11 cellular contexts compared by ENCODE assay signal in the genomic region with DNA sequence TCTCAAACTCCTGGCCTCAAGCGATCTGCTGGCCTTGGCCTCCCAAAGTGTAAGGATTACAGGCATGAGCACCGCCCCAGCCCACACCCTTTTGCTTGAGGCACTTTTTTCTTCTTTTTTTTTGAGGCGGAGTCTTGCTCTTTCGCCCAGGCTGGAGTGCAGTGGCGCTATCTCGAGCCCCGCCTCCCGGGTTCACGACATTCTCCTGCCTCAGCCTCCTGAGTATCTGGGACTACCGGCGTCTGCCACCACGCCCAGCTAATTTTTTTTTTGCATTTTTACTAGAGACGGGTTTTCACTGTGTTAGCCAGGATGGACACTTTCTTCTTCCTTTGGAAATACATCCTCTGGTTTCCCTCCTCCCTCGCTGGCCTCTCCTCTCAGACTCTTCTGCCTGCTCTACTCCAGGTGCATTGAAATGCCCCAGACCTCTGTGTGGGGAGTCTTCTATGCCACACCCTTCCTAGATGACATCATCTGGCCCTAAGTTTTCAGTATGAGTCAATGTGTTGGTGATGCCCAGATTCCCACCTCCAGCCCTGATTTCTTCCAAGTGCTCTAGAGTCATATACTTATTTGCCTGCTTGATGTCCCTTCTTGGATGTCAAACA. TPM values are rescaled to one million over a fixed set of nuclear protein-coding genes. Genes with fewer than 3 reads are reported as not detected.
DNase-seq lines count a peak whose midpoint lies in the region; ATAC-seq, FAIRE-seq and TF ChIP-seq lines count a peak whose summit lies in the region.
"Had no signal": no experiment of that assay in that cellular context is flagged by ENCODE, and none has a peak within 500 bp of the region (broad histone marks: within the 10 kb centered on the region; RNA-seq: fewer than 3 reads in every experiment).

No MANE protein-coding gene starts in this region.

- POLR2A ChIA-PET in WTC11 (lab: Charles Lee) = interaction anchor here (0.7 kb wide), 1 partner anchor 364 kb away, joined by 3 read pairs; no protein-coding TSS in a partner anchor

- no peak for TF ChIP-seq CTCF in natural killer cell (IDR thresholded peaks at IDR 0.05)
- TF ChIP-seq CTCF in WTC11 (IDR thresholded peaks at IDR 0.05) = no peak
- TF ChIP-seq CTCF in fibroblast of mammary gland (conservative IDR thresholded peaks at IDR 0.05; ENCODE audit: control insufficient read depth, insufficient read depth, low read depth, low read length) = no peak

- CTCF ChIA-PET in WTC11 (lab: Charles Lee) = interaction anchor here (1.1 to 2.2 kb wide), 5 partner anchors 10 to 340 kb away, joined by 4 to 26 read pairs (median 6); no protein-coding TSS in a partner anchor

- H3K4me1 Mint-ChIP-seq in natural killer cell treated with Interleukin-12 subunit alpha and Interleukin-12 subunit beta and Interleukin-15 and Interleukin-18, amount 100 ng/mL, for 72 hours (ENCODE audit: low read depth in 2 of 2) = peaks cover 41 to 42% of the 10 kb centered on the region in 2 donors
- peaks cover 20 to 30% of the 10 kb centered on the region in 2 donors for H3K4me1 Mint-ChIP-seq in natural killer cell
- peaks cover 15% of the 10 kb centered on the region for H3K4me1 Mint-ChIP-seq in WTC11

- H3K27me3 Mint-ChIP-seq in natural killer cell treated with Interleukin-12 subunit alpha and Interleukin-12 subunit beta and Interleukin-15 and Interleukin-18, amount 100 ng/mL, for 72 hours = no peaks in the 10 kb centered on the region
- no peaks in the 10 kb centered on the region for H3K27me3 Mint-ChIP-seq in natural killer cell (ENCODE audit: low read depth in 2 of 2)
- no peaks in the 10 kb centered on the region; the same call in 1 of the 2 replicates for H3K27me3 Mint-ChIP-seq in WTC11 (ENCODE audit: low read depth)

- no peak for FAIRE-seq in urothelium cell line (lab: Jason Lieb, UNC)
- FAIRE-seq in HTR-8/SVneo (lab: Jason Lieb, UNC) = no peak

- DNase-seq in natural killer cell treated with Interleukin-12 subunit alpha and Interleukin-12 subunit beta and Interleukin-15 and Interleukin-18, amount 100 ng/mL, for 72 hours (ENCODE audit: low spot score) = no peak
- DNase-seq in natural killer cell = no peak
- DNase-seq in WTC11 (ENCODE audit: low spot score) = no peak
- DNase-seq in fibroblast of mammary gland (ENCODE audit: low read depth) = peak; percentile 77
- peak; percentile 49 for DNase-seq in urothelium cell line (ENCODE audit: low spot score)
- no peak for DNase-seq in SKM-1 treated with dmso at 0.1 percent for 144 hours (lab: John Stamatoyannopoulos, UW; ENCODE audit: unreplicated experiment)
- DNase-seq in HTR-8/SVneo (ENCODE audit: insufficient read length, low spot score) = no peak
- DNase-seq: mucosa of descending colon, NCI-H345, SJCRH30 had no signal

- no peak overlapping the region for H3K4me3 Mint-ChIP-seq in natural killer cell treated with Interleukin-12 subunit alpha and Interleukin-12 subunit beta and Interleukin-15 and Interleukin-18, amount 100 ng/mL, for 72 hours
- H3K4me3 Mint-ChIP-seq in natural killer cell = no peak overlapping the region
- no peak overlapping the region; the same call in 1 of the 2 replicates for H3K4me3 Mint-ChIP-seq in WTC11

- H3K36me3 Mint-ChIP-seq in natural killer cell treated with Interleukin-12 subunit alpha and Interleukin-12 subunit beta and Interleukin-15 and Interleukin-18, amount 100 ng/mL, for 72 hours = peaks cover 22% of the 10 kb centered on the region
- H3K36me3 Mint-ChIP-seq in natural killer cell (no peaks in the 10 kb centered on the region), WTC11 (peaks cover 38% of the 10 kb centered on the region)

- no peak for ATAC-seq in natural killer cell treated with Interleukin-12 subunit alpha and Interleukin-12 subunit beta and Interleukin-15 and Interleukin-18, amount 100 ng/mL, for 72 hours
- no peak for ATAC-seq in natural killer cell
- ATAC-seq in WTC11 = peak; percentile 17
- no peak for ATAC-seq in HG03097 (IDR thresholded peaks at IDR 0.05; ENCODE audit: low FRiP score, unreplicated experiment)
- ATAC-seq: mucosa of descending colon had no signal

- peak overlapping the region; percentile 68 to 80 for H3K27ac Mint-ChIP-seq in natural killer cell treated with Interleukin-12 subunit alpha and Interleukin-12 subunit beta and Interleukin-15 and Interleukin-18, amount 100 ng/mL, for 72 hours
- H3K27ac Mint-ChIP-seq in natural killer cell (peak overlapping the region in 1 of 2 donors; percentile 17), WTC11 (peak overlapping the region; percentile 59)

- no peak overlapping the region for H3K4me3 ChIP-seq in fibroblast of mammary gland (ENCODE audit: control insufficient read depth, low read depth, low read length)
- H3K4me3 ChIP-seq: mucosa of descending colon, SJCRH30 had no signal

- intact Hi-C loops in natural killer cell (cut with micrococcal nuclease) = loop anchor here (10.0 kb wide), 1 partner anchor 53 kb away; a partner anchor contains a TSS

- no peaks in the 10 kb centered on the region for H3K9me3 Mint-ChIP-seq in natural killer cell treated with Interleukin-12 subunit alpha and Interleukin-12 subunit beta and Interleukin-15 and Interleukin-18, amount 100 ng/mL, for 72 hours
- H3K9me3 Mint-ChIP-seq in natural killer cell (no peaks in the 10 kb centered on the region), WTC11 (peaks cover 10% of the 10 kb centered on the region)

TF ChIP-seq in WTC11, 78 proteins besides CTCF, POLR2A, EP300 and RAD21:
- TF ChIP-seq NFE2L1 (CRISPR knock-in tag; IDR thresholded peaks at IDR 0.05) (no peak), GRHL2 (CRISPR knock-in tag; IDR thresholded peaks at IDR 0.05; ENCODE audit: insufficient replicate concordance, severe bottlenecking) (no peak), RELA (CRISPR knock-in tag; IDR thresholded peaks at IDR 0.05; ENCODE audit: borderline replicate concordance) (no peak), SOX15 (CRISPR knock-in tag; IDR thresholded peaks at IDR 0.05) (no peak), ELF4 (CRISPR knock-in tag; IDR thresholded peaks at IDR 0.05; ENCODE audit: low read depth) (no peak), SMAD4 (CRISPR knock-in tag; IDR thresholded peaks at IDR 0.05) (no peak)
- TF ChIP-seq, protein P1, sequence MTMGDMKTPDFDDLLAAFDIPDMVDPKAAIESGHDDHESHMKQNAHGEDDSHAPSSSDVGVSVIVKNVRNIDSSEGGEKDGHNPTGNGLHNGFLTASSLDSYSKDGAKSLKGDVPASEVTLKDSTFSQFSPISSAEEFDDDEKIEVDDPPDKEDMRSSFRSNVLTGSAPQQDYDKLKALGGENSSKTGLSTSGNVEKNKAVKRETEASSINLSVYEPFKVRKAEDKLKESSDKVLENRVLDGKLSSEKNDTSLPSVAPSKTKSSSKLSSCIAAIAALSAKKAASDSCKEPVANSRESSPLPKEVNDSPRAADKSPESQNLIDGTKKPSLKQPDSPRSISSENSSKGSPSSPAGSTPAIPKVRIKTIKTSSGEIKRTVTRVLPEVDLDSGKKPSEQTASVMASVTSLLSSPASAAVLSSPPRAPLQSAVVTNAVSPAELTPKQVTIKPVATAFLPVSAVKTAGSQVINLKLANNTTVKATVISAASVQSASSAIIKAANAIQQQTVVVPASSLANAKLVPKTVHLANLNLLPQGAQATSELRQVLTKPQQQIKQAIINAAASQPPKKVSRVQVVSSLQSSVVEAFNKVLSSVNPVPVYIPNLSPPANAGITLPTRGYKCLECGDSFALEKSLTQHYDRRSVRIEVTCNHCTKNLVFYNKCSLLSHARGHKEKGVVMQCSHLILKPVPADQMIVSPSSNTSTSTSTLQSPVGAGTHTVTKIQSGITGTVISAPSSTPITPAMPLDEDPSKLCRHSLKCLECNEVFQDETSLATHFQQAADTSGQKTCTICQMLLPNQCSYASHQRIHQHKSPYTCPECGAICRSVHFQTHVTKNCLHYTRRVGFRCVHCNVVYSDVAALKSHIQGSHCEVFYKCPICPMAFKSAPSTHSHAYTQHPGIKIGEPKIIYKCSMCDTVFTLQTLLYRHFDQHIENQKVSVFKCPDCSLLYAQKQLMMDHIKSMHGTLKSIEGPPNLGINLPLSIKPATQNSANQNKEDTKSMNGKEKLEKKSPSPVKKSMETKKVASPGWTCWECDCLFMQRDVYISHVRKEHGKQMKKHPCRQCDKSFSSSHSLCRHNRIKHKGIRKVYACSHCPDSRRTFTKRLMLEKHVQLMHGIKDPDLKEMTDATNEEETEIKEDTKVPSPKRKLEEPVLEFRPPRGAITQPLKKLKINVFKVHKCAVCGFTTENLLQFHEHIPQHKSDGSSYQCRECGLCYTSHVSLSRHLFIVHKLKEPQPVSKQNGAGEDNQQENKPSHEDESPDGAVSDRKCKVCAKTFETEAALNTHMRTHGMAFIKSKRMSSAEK (CRISPR knock-in tag; IDR thresholded peaks at IDR 0.05; ENCODE audit: borderline replicate concordance) = no peak
- TF ChIP-seq, protein P2, sequence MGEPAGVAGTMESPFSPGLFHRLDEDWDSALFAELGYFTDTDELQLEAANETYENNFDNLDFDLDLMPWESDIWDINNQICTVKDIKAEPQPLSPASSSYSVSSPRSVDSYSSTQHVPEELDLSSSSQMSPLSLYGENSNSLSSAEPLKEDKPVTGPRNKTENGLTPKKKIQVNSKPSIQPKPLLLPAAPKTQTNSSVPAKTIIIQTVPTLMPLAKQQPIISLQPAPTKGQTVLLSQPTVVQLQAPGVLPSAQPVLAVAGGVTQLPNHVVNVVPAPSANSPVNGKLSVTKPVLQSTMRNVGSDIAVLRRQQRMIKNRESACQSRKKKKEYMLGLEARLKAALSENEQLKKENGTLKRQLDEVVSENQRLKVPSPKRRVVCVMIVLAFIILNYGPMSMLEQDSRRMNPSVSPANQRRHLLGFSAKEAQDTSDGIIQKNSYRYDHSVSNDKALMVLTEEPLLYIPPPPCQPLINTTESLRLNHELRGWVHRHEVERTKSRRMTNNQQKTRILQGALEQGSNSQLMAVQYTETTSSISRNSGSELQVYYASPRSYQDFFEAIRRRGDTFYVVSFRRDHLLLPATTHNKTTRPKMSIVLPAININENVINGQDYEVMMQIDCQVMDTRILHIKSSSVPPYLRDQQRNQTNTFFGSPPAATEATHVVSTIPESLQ (CRISPR knock-in tag; IDR thresholded peaks at IDR 0.05) = no peak
- TF ChIP-seq, protein P3, sequence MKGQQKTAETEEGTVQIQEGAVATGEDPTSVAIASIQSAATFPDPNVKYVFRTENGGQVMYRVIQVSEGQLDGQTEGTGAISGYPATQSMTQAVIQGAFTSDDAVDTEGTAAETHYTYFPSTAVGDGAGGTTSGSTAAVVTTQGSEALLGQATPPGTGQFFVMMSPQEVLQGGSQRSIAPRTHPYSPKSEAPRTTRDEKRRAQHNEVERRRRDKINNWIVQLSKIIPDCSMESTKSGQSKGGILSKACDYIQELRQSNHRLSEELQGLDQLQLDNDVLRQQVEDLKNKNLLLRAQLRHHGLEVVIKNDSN (CRISPR knock-in tag; IDR thresholded peaks at IDR 0.05) = no peak

RNA-seq across cellular contexts. Expression of a gene that starts 20.7 kb away (rescaled TPM):
- 1,000 to 10,000 TPM; 1,832 to 3,365 TPM for total RNA-seq in natural killer cell treated with Interleukin-12 subunit alpha and Interleukin-12 subunit beta and Interleukin-15 and Interleukin-18, amount 100 ng/mL, for 72 hours
- total RNA-seq in natural killer cell (1,000 to 10,000 TPM; 2,606 to 3,166 (median 3,085) TPM), WTC11 (2021) (1,861 to 2,091 TPM (median 2,076 TPM) in 3 replicates)

RNA-seq across cellular contexts. Expression of a gene that starts 56.5 kb away (rescaled TPM):
- total RNA-seq in natural killer cell treated with Interleukin-12 subunit alpha and Interleukin-12 subunit beta and Interleukin-15 and Interleukin-18, amount 100 ng/mL, for 72 hours = 10 to 100 TPM; 28.3 to 38.8 TPM
- 10 to 100 TPM; 15.0 to 22.3 (median 22.0) TPM for total RNA-seq in natural killer cell
- total RNA-seq in WTC11 (2021) = 8.2 to 9.8 TPM (median 8.6 TPM) in 3 replicates

Comparison
In these comparisons a context has a peak if more than half of its experiments do, and no peak if none do; other contexts are left out.
1. DNase-seq: peak in fibroblast of mammary gland (single experiment) and urothelium cell line (single experiment); none in natural killer cell treated with Interleukin-12 subunit alpha and Interleukin-12 subunit beta and Interleukin-15 and Interleukin-18, amount 100 ng/mL, for 72 hours (single experiment), natural killer cell (single experiment), WTC11 (single experiment), SKM-1 treated with dmso at 0.1 percent for 144 hours (single experiment) and HTR-8/SVneo (single experiment).